In genomic region chr12:45973526-45973925, GRCh38 we compare ENCODE assay signal across 12 cellular contexts. TPM values are rescaled to one million over a fixed set of nuclear protein-coding genes. Genes with fewer than 3 reads are reported as not detected.
A peak's percentile ranks its signal among the peaks of the same experiment; 100 is the strongest.
DNase-seq lines count a peak whose midpoint lies in the region; FAIRE-seq and TF ChIP-seq lines count a peak whose summit lies in the region.
"Had no signal": no experiment of that assay in that cellular context is flagged by ENCODE, and none has a peak within 500 bp of the region (broad histone marks: within the 10 kb centered on the region; RNA-seq: fewer than 3 reads in every experiment).

No MANE protein-coding gene starts in this region.

- H3K4me3 ChIP-seq in ascending aorta (no peak overlapping the region), coronary artery (no peak overlapping the region)
- H3K4me3 ChIP-seq: mucosa of descending colon had no signal

- peak overlapping the region in 1 of 2 donors; percentile 43 for H3K4me3 Mint-ChIP-seq in CD14-positive monocyte
- no peak overlapping the region for H3K4me3 Mint-ChIP-seq in mesothelial cell of epicardium

- TF ChIP-seq POLR2A in H54 (IDR thresholded peaks at IDR 0.05; ENCODE audit: low read depth, low read length): no peak

- no peaks in the 10 kb centered on the region for H3K9me3 ChIP-seq in ascending aorta
- H3K9me3 ChIP-seq: mucosa of descending colon had no signal

- DNase-seq in CD14-positive monocyte (ENCODE audit: low spot score) (no peak), H54 (ENCODE audit: insufficient read length, low spot score) (no peak), ascending aorta (ENCODE audit: low spot score in 2 of 2) (no peak), mesothelial cell of epicardium (ENCODE audit: low spot score in 2 of 2, unreplicated experiment in 2 of 2) (no peak), NCI-H69 (lab: John Stamatoyannopoulos, UW) (no peak), COLO668 (lab: John Stamatoyannopoulos, UW; ENCODE audit: unreplicated experiment) (no peak), coronary artery (ENCODE audit: low spot score) (no peak)
- DNase-seq in activated CD4-positive, CD25-positive, alpha-beta regulatory T cell (lab: John Stamatoyannopoulos, UW): no peak
- DNase-seq: activated CD4-positive, alpha-beta T cell treated with anti-CD3 and anti-CD28 coated beads for 1 hour; activated effector memory CD4-positive, alpha-beta T cell treated with anti-CD3 and anti-CD28 coated beads, Interleukin-2, amount 50 U/mL, for 16 hours; caudate nucleus; mucosa of descending colon had no signal

- H3K27ac ChIP-seq in ascending aorta (peak overlapping the region; percentile 17 to 54), coronary artery (no peak overlapping the region)

- H3K36me3 ChIP-seq in ascending aorta: no peaks in the 10 kb centered on the region

- peaks cover 0 to 3% (median 0%) of the 10 kb centered on the region in 7 donors for H3K9me3 Mint-ChIP-seq in CD14-positive monocyte
- peaks cover 5% of the 10 kb centered on the region for H3K9me3 Mint-ChIP-seq in mesothelial cell of epicardium

- peak; percentile 55 for FAIRE-seq in H54 (lab: Jason Lieb, UNC)

- TF ChIP-seq CTCF in CD14-positive monocyte (IDR thresholded peaks at IDR 0.05): no peak
- no peak for TF ChIP-seq CTCF in ascending aorta (IDR thresholded peaks at IDR 0.05)
- TF ChIP-seq CTCF in mesothelial cell of epicardium (IDR thresholded peaks at IDR 0.05; ENCODE audit: unreplicated experiment): no peak
- no peak for TF ChIP-seq CTCF in coronary artery (IDR thresholded peaks at IDR 0.05)

- H3K27me3 Mint-ChIP-seq in CD14-positive monocyte (ENCODE audit: low read depth in 3 of 3) (peaks cover 0 to 2% (median 0%) of the 10 kb centered on the region in 3 donors), mesothelial cell of epicardium (ENCODE audit: low read depth) (no peaks in the 10 kb centered on the region)

- H3K4me1 Mint-ChIP-seq in CD14-positive monocyte (peaks cover 55% of the 10 kb centered on the region), mesothelial cell of epicardium (peaks cover 32% of the 10 kb centered on the region)

- intact Hi-C loops in CD14-positive monocyte (cut with micrococcal nuclease): no loop called here
- intact Hi-C loops in ascending aorta (cut with DNase I): no loop called here

- H3K36me3 Mint-ChIP-seq in CD14-positive monocyte (peaks cover 10 to 43% of the 10 kb centered on the region in 2 donors), mesothelial cell of epicardium (peaks cover 31% of the 10 kb centered on the region)

- H3K27ac Mint-ChIP-seq in CD14-positive monocyte (peak overlapping the region in 6 of 7 donors; percentile 11 to 73 (median 60)), mesothelial cell of epicardium (peak overlapping the region; percentile 60)

- H3K27me3 ChIP-seq in ascending aorta: no peaks in the 10 kb centered on the region

- H3K4me1 ChIP-seq in ascending aorta: peaks cover 0 to 47% of the 10 kb centered on the region in 2 donors

RNA-seq across cellular contexts. Expression of gene SCAF11, which starts 16.8 kb away (rescaled TPM):
- polyA plus RNA-seq in CD14-positive monocyte: 10 to 100 TPM; 32.6 to 73.4 TPM
- 35.7 TPM for total RNA-seq in ascending aorta
- 112 to 122 TPM (median 119 TPM) in 3 replicates for total RNA-seq in mesothelial cell of epicardium

Comparison
In these comparisons a context has a peak if more than half of its experiments do, and no peak if none do; other contexts are left out.
1. H3K27ac ChIP-seq: peak in ascending aorta (2 of 2); none in coronary artery (0 of 2).